In genomic region chr3:46361408-46362283, GRCh38 we compare ENCODE assay signal across 1 cellular context.
TF ChIP-seq lines count a peak whose summit lies in the region.

No MANE protein-coding gene starts in this region.

TF ChIP-seq in GM12878, 131 proteins besides CTCF, POLR2A, EP300 and RAD21:
- no peak for TF ChIP-seq CEBPZ (IDR thresholded peaks at IDR 0.05; ENCODE audit: low read depth, low read length)
- TF ChIP-seq KDM1A (IDR thresholded peaks at IDR 0.05; ENCODE audit: borderline replicate concordance), result no peak
- TF ChIP-seq ZBTB33 (IDR thresholded peaks at IDR 0.05), result no peak
- no peak for TF ChIP-seq MEF2A (IDR thresholded peaks at IDR 0.05; ENCODE audit: insufficient read depth, low read depth, low read length)
- peak; percentile 90 for TF ChIP-seq RUNX3 (IDR thresholded peaks at IDR 0.05; ENCODE audit: low read length)
- peak; percentile 51 for TF ChIP-seq JUNB (IDR thresholded peaks at IDR 0.05)
- peak; percentile 76 for TF ChIP-seq IKZF1 (conservative IDR thresholded peaks at IDR 0.05)
- TF ChIP-seq MLLT1 (IDR thresholded peaks at IDR 0.05), result no peak
- no peak for TF ChIP-seq PBX3 (IDR thresholded peaks at IDR 0.05; ENCODE audit: insufficient replicate concordance, low read depth, low read length)
- peak; percentile 17; the same call in 1 of the 2 replicates for TF ChIP-seq RELB (IDR thresholded peaks at IDR 0.05; ENCODE audit: low read depth)
- peak; percentile 72 for TF ChIP-seq NFIC (IDR thresholded peaks at IDR 0.05; ENCODE audit: low read depth, low read length)
- TF ChIP-seq SIN3A (IDR thresholded peaks at IDR 0.05; ENCODE audit: low read depth, low read length), result no peak
- peak; percentile 91 for TF ChIP-seq EED (IDR thresholded peaks at IDR 0.05; ENCODE audit: low read depth)
- TF ChIP-seq RFX5 (IDR thresholded peaks at IDR 0.05; ENCODE audit: low read depth, low read length), result no peak
- TF ChIP-seq ATF2 (IDR thresholded peaks at IDR 0.05; ENCODE audit: low read length), result no peak; the same call in 1 of the 2 replicates
- no peak for TF ChIP-seq ATF7 (IDR thresholded peaks at IDR 0.05; ENCODE audit: low read depth)
- TF ChIP-seq MYB (IDR thresholded peaks at IDR 0.05; ENCODE audit: borderline replicate concordance, low read depth, low read length), result no peak
- TF ChIP-seq TAF1 (IDR thresholded peaks at IDR 0.05; ENCODE audit: borderline replicate concordance, low read depth, low read length), result no peak
- peak; percentile 66 for TF ChIP-seq IKZF2 (IDR thresholded peaks at IDR 0.05)
- no peak for TF ChIP-seq SKIL (IDR thresholded peaks at IDR 0.05; ENCODE audit: low read depth, poor library complexity, severe bottlenecking)
- TF ChIP-seq ETV6 (conservative IDR thresholded peaks at IDR 0.05 in 1 of 2, IDR thresholded peaks at IDR 0.05 in 1 of 2; ENCODE audit: borderline replicate concordance in 1 of 2, low read depth in 1 of 2), result peak in 1 of 2 experiments; percentile 75; a peak in 1 of 4 replicates
- peak; percentile 45 for TF ChIP-seq FOXM1 (IDR thresholded peaks at IDR 0.05; ENCODE audit: low read depth, low read length)
- no peak for TF ChIP-seq WRNIP1 (IDR thresholded peaks at IDR 0.05; ENCODE audit: borderline replicate concordance, low read depth, low read length)
- no peak for TF ChIP-seq FOXK2 (IDR thresholded peaks at IDR 0.05)
- TF ChIP-seq STAT1 (conservative IDR thresholded peaks at IDR 0.05), result no peak
- no peak for TF ChIP-seq SIX5 (IDR thresholded peaks at IDR 0.05; ENCODE audit: low read depth, low read length, severe bottlenecking)
- no peak for TF ChIP-seq ZNF622 (IDR thresholded peaks at IDR 0.05)
- TF ChIP-seq MAX (IDR thresholded peaks at IDR 0.05; ENCODE audit: low read depth, low read length), result no peak
- no peak for TF ChIP-seq IRF4 (IDR thresholded peaks at IDR 0.05; ENCODE audit: low read depth, low read length)
- 0 out of 2 replicates have a peak, but pooled peaks have one; percentile 41 for TF ChIP-seq CBFB (IDR thresholded peaks at IDR 0.05; ENCODE audit: low read depth)
